21 cellular contexts compared by ENCODE assay signal in genomic region chr17:19329136-19329535, GRCh38. TPM values are rescaled to one million over a fixed set of nuclear protein-coding genes. Genes with fewer than 3 reads are reported as not detected.
"Had no signal": no experiment of that assay in that cellular context is flagged by ENCODE, and none has a peak within 500 bp of the region (broad histone marks: within the 10 kb centered on the region; RNA-seq: fewer than 3 reads in every experiment).

No MANE protein-coding gene starts in this region.

- DNase-seq: cortex of kidney; effector CD8-positive, alpha-beta T cell; foreskin melanocyte; kidney glomerular epithelial cell; naive thymus-derived CD4-positive, alpha-beta T cell; retina; stimulated activated CD4-positive, alpha-beta T cell treated with anti-CD3 and anti-CD28 coated beads, Interleukin-2, amount 100 ng/mL, for 24 hours; stimulated activated CD4-positive, alpha-beta T cell treated with anti-CD3 and anti-CD28 coated beads, Interleukin-4, amount 100 ng/mL, for 4 hours; stimulated activated naive CD4-positive, alpha-beta T cell; stomach; substantia nigra; transverse colon had no signal

- H3K27ac ChIP-seq: hepatocyte, pancreas, prostate gland, right lobe of liver, stomach, thoracic aorta, transverse colon had no signal

- H3K79me2 ChIP-seq: hepatocyte had no signal

- H3K4me1 ChIP-seq: pancreas, prostate gland, right lobe of liver, stomach, transverse colon had no signal

- H3K4me3 ChIP-seq: dorsolateral prefrontal cortex, hepatocyte, pancreas, prostate gland, right lobe of liver, skin epidermis, stomach, thoracic aorta, transverse colon had no signal

- H3K27me3 ChIP-seq: dorsolateral prefrontal cortex, hepatocyte, pancreas, right lobe of liver, stomach, transverse colon had no signal

- FAIRE-seq: pancreas had no signal

- H3K4me2 ChIP-seq: hepatocyte had no signal

- H3K36me3 ChIP-seq: pancreas, prostate gland, right lobe of liver, transverse colon had no signal

- ATAC-seq: naive thymus-derived CD4-positive, alpha-beta T cell; pancreas; right lobe of liver had no signal

- H3K9me3 ChIP-seq: pancreas, prostate gland had no signal

- H2AFZ ChIP-seq: hepatocyte had no signal

- H3K4me3 Mint-ChIP-seq: naive thymus-derived CD4-positive, alpha-beta T cell had no signal

RNA-seq across cellular contexts. Expression of gene MFAP4, which starts 57.9 kb away (rescaled TPM):
- total RNA-seq: mononuclear cell; naive thymus-derived CD4-positive, alpha-beta T cell had no signal
- polyA plus RNA-seq: naive thymus-derived CD4-positive, alpha-beta T cell; neural cell had no signal
